ENCODE assay signal across 1 cellular context in genomic region chr11:57668467-57668890, GRCh38.
TF ChIP-seq lines count a peak whose summit lies in the region.

No MANE protein-coding gene starts in this region.

TF ChIP-seq in GM12878, 131 proteins besides CTCF, POLR2A, EP300 and RAD21:
- TF ChIP-seq TAF1 (IDR thresholded peaks at IDR 0.05; ENCODE audit: borderline replicate concordance, low read depth, low read length), result no peak
- peak; percentile 62 for TF ChIP-seq MLLT1 (IDR thresholded peaks at IDR 0.05)
- TF ChIP-seq RUNX3 (IDR thresholded peaks at IDR 0.05; ENCODE audit: low read length), result peak; percentile 27; the same call in 1 of the 2 replicates
- no peak for TF ChIP-seq BMI1 (IDR thresholded peaks at IDR 0.05; ENCODE audit: borderline replicate concordance)
- no peak for TF ChIP-seq SIN3A (IDR thresholded peaks at IDR 0.05; ENCODE audit: low read depth, low read length)
- TF ChIP-seq JUNB (IDR thresholded peaks at IDR 0.05), result no peak
- TF ChIP-seq ZZZ3 (IDR thresholded peaks at IDR 0.05; ENCODE audit: control insufficient read depth, insufficient read length, low read depth), result no peak
- TF ChIP-seq ZNF274 (IDR thresholded peaks at IDR 0.05; ENCODE audit: insufficient read depth, insufficient read length), result no peak
- peak; percentile 17 for TF ChIP-seq SMAD1 (IDR thresholded peaks at IDR 0.05; ENCODE audit: low read depth, partially characterized antibody)
- no peak for TF ChIP-seq IRF5 (IDR thresholded peaks at IDR 0.05; ENCODE audit: borderline replicate concordance)
- no peak for TF ChIP-seq SMC3 (IDR thresholded peaks at IDR 0.05; ENCODE audit: borderline replicate concordance, low read length)
- peak in 1 of 2 experiments; percentile 39; a peak in 1 of 3 replicates for TF ChIP-seq EGR1 (IDR thresholded peaks at IDR 0.05; ENCODE audit: borderline replicate concordance in 1 of 2, low read depth in 2 of 2, low read length in 2 of 2)
- TF ChIP-seq ZNF24 (IDR thresholded peaks at IDR 0.05), result no peak
- no peak for TF ChIP-seq ZBED1 (IDR thresholded peaks at IDR 0.05; ENCODE audit: borderline replicate concordance)
- no peak for TF ChIP-seq BCL3 (IDR thresholded peaks at IDR 0.05; ENCODE audit: borderline replicate concordance, insufficient read depth, low read depth, low read length, poor library complexity, severe bottlenecking)
- TF ChIP-seq ESRRA (IDR thresholded peaks at IDR 0.05; ENCODE audit: low read length), result no peak
- no peak for TF ChIP-seq TARDBP (IDR thresholded peaks at IDR 0.05; ENCODE audit: borderline replicate concordance)
- no peak for TF ChIP-seq ZBTB4 (CRISPR knock-in tag; IDR thresholded peaks at IDR 0.05)
